ENCODE assay signal across 8 cellular contexts in genomic region chr16:55508941-55509920, GRCh38. TPM values are rescaled to one million over a fixed set of nuclear protein-coding genes. Genes with fewer than 3 reads are reported as not detected.
A peak's percentile ranks its signal among the peaks of the same experiment; 100 is the strongest.
DNase-seq lines count a peak whose midpoint lies in the region; ATAC-seq lines count a peak whose summit lies in the region.

LPCAT2 (plus strand) TSS chr16:55509072; CDS start chr16:55509182, 110 bp downstream.

- peak within 1 kb of the TSS; percentile 62 to 74 for H3K4me3 ChIP-seq in duodenal mucosa (ENCODE audit: low read depth in 1 of 2, low read length in 2 of 2)

- H3K27me3 ChIP-seq in duodenal mucosa (ENCODE audit: control insufficient read depth in 1 of 2, insufficient read depth in 2 of 2, low read length in 2 of 2): no peaks in the 10 kb centered on the region

- no peaks in the 10 kb centered on the region for H3K9me3 ChIP-seq in T-helper 17 cell (ENCODE audit: control insufficient read depth, low read length, poor library complexity, severe bottlenecking)
- peaks cover 0 to 7% of the 10 kb centered on the region in 2 donors for H3K9me3 ChIP-seq in duodenal mucosa (ENCODE audit: control insufficient read depth in 1 of 2, low read length in 2 of 2)

- ATAC-seq in T-helper 17 cell: peak; percentile 42

- peaks cover 0 to 18% of the 10 kb centered on the region in 2 donors for H3K4me1 ChIP-seq in duodenal mucosa (ENCODE audit: control insufficient read depth in 1 of 2, insufficient read depth in 2 of 2, low read length in 2 of 2)

- H3K4me1 Mint-ChIP-seq in IgD-negative memory B cell (peaks cover 0 to 3% (median 1%) of the 10 kb centered on the region in 3 donors), T-helper 17 cell (peaks cover 2% of the 10 kb centered on the region)

- no peaks in the 10 kb centered on the region for H3K36me3 Mint-ChIP-seq in IgD-negative memory B cell
- peaks cover 5% of the 10 kb centered on the region for H3K36me3 Mint-ChIP-seq in T-helper 17 cell (ENCODE audit: low read depth)

- DNase-seq in GDM1 (lab: John Stamatoyannopoulos, UW): peak; percentile 51
- DNase-seq in T-helper 17 cell: no peak
- peak; percentile 90 for DNase-seq in left kidney (ENCODE audit: low read depth, low spot score)
- DNase-seq in stimulated activated CD4-positive, alpha-beta T cell treated with anti-CD3 and anti-CD28 coated beads, Interleukin-12 subunit alpha, Interleukin-12 subunit beta, amount 100 ng/mL, for 4 hours: peak; percentile 40
- DNase-seq in COR-L47 (lab: John Stamatoyannopoulos, UW): no peak
- no peak for DNase-seq in SHP77 (lab: John Stamatoyannopoulos, UW)

- H3K27me3 Mint-ChIP-seq in IgD-negative memory B cell: peaks cover 25% of the 10 kb centered on the region
- peaks cover 48% of the 10 kb centered on the region for H3K27me3 Mint-ChIP-seq in T-helper 17 cell

- peaks cover 6 to 11% (median 9%) of the 10 kb centered on the region in 3 donors for H3K9me3 Mint-ChIP-seq in IgD-negative memory B cell

- H3K9ac ChIP-seq in duodenal mucosa (ENCODE audit: low read depth in 1 of 2, low read length in 2 of 2): peak within 1 kb of the TSS; percentile 36 to 57

- no peaks in the 10 kb centered on the region for H3K36me3 ChIP-seq in duodenal mucosa (ENCODE audit: control insufficient read depth in 1 of 2, insufficient read depth in 2 of 2, low read length in 2 of 2)

- H3K4me3 Mint-ChIP-seq in IgD-negative memory B cell: peak within 1 kb of the TSS in 3 of 4 donors; percentile 29 to 67 (median 60)
- peak within 1 kb of the TSS; percentile 60 for H3K4me3 Mint-ChIP-seq in T-helper 17 cell

- peak within 1 kb of the TSS; percentile 61 for H3K27ac ChIP-seq in duodenal mucosa (ENCODE audit: low read depth, low read length)

- H3K27ac Mint-ChIP-seq in IgD-negative memory B cell: peak within 1 kb of the TSS in 1 of 3 donors; percentile 53
- H3K27ac Mint-ChIP-seq in T-helper 17 cell: no peak within 1 kb of the TSS

RNA-seq across cellular contexts. Expression of gene LPCAT2, which starts in this region (rescaled TPM):
- not detected for polyA plus RNA-seq in IgD-negative memory B cell
- total RNA-seq in T-helper 17 cell: 1 to 10 TPM in 1 of 2 donors, under 1 TPM in 1; 0.37 to 1.2 TPM

Comparison
In these comparisons a context has a peak if more than half of its experiments do, and no peak if none do; other contexts are left out.
1. DNase-seq: peak in GDM1 (single experiment), left kidney (single experiment) and stimulated activated CD4-positive, alpha-beta T cell treated with anti-CD3 and anti-CD28 coated beads, Interleukin-12 subunit alpha, Interleukin-12 subunit beta, amount 100 ng/mL, for 4 hours (single experiment); none in T-helper 17 cell (0 of 3), COR-L47 (single experiment) and SHP77 (0 of 2).